ENCODE assay signal across 1 cellular context in genomic region chr7:135327458-135327857, GRCh38.
TF ChIP-seq lines count a peak whose summit lies in the region.

No MANE protein-coding gene starts in this region.

TF ChIP-seq in H1, 55 proteins besides CTCF, POLR2A, EP300 and RAD21:
- TF ChIP-seq CBX8 (IDR thresholded peaks at IDR 0.05; ENCODE audit: borderline replicate concordance, low read depth, low read length) (no peak), TEAD4 (IDR thresholded peaks at IDR 0.05; ENCODE audit: low read depth, low read length) (no peak), CHD1 (IDR thresholded peaks at IDR 0.05; ENCODE audit: low read depth, low read length) (no peak), YY1 (IDR thresholded peaks at IDR 0.05; ENCODE audit: low read depth, low read length) (no peak), RBBP5 (IDR thresholded peaks at IDR 0.05; ENCODE audit: borderline replicate concordance, low read depth, low read length) (no peak), JUN (IDR thresholded peaks at IDR 0.05; ENCODE audit: low read depth, low read length) (no peak), CBX5 (IDR thresholded peaks at IDR 0.05; ENCODE audit: low read depth, low read length) (no peak), GTF2F1 (IDR thresholded peaks at IDR 0.05; ENCODE audit: borderline replicate concordance, low read depth, low read length) (no peak)
- TF ChIP-seq, protein P1, sequence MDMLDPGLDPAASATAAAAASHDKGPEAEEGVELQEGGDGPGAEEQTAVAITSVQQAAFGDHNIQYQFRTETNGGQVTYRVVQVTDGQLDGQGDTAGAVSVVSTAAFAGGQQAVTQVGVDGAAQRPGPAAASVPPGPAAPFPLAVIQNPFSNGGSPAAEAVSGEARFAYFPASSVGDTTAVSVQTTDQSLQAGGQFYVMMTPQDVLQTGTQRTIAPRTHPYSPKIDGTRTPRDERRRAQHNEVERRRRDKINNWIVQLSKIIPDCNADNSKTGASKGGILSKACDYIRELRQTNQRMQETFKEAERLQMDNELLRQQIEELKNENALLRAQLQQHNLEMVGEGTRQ (IDR thresholded peaks at IDR 0.05; ENCODE audit: low read length): no peak
TF ChIP-seq in H1: peak in this region for 0.
